Comparison of ENCODE assay signal across 13 cellular contexts in the genomic region with DNA sequence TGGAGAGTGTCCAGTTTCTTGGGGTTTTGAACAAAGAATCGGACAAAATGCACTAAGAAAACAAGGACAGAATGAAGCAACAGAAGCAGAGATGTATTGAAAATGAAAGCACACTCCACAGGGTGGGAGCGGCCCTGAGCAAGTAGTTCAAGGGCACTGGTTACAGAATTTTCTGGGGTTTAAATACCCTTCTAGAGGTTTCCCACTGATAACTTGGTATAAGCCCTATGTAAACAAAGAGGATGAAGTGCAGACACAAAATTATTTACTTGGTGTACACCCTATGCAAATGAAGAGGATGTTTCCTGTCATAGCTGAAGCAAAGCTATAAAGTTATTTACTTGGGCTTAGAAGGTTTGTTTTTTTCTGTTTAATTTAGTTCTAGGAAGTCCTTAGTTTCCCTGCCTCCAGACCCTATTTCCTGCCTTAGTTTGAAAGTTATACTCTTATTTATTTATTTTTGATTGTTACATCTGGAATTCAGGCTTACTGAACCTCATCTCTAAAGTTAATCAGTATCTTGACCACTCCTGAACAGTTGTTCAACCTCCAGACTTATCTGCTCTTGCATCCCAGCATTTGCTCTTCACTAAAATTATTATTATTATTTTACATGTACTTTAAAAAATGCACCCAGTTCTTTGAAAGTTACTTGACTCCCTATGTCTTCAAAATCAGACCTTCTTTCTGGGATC.
DNase-seq lines count a peak whose midpoint lies in the region; FAIRE-seq and TF ChIP-seq lines count a peak whose summit lies in the region.
"Had no signal": no experiment of that assay in that cellular context is flagged by ENCODE, and none has a peak within 500 bp of the region (broad histone marks: within the 10 kb centered on the region; RNA-seq: fewer than 3 reads in every experiment).

No MANE protein-coding gene starts in this region.

- POLR2A ChIA-PET in SK-N-SH (lab: Yijun Ruan, JAX), result no interaction called here

- H2AFZ ChIP-seq in SK-N-SH (ENCODE audit: low read depth), result peak overlapping the region; percentile 74
- peak overlapping the region; percentile 20 for H2AFZ ChIP-seq in fibroblast of lung (ENCODE audit: low read length)

- 0 out of 2 replicates have a peak, but pooled peaks cover 6% of the 10 kb centered on the region for H3K9me3 ChIP-seq in SK-N-SH
- no peaks in the 10 kb centered on the region for H3K9me3 ChIP-seq in fibroblast of lung (ENCODE audit: control insufficient read depth, insufficient read depth, low read depth, low read length)
- H3K9me3 ChIP-seq: tibial nerve had no signal

- CTCF ChIA-PET in SK-N-SH (lab: Yijun Ruan, JAX), result no interaction called here

- peak; percentile 97 for FAIRE-seq in A204.1 (lab: Jason Lieb, UNC)

- peak overlapping the region in 1 of 2 experiments; percentile 6; a peak in 1 of 4 replicates for H3K4me3 ChIP-seq in SK-N-SH (ENCODE audit: low read depth in 2 of 2, low read length in 1 of 2)
- H3K4me3 ChIP-seq in fibroblast of lung (replicated peaks in 1 of 4; ENCODE audit: control extremely low read depth in 1 of 4, insufficient read depth in 1 of 4, low read depth in 3 of 4, low read length in 4 of 4), result no peak overlapping the region
- H3K4me3 ChIP-seq: tibial nerve had no signal

- no peak for TF ChIP-seq RAD21 in SK-N-SH (IDR thresholded peaks at IDR 0.05; ENCODE audit: low read length)

- H3K36me3 ChIP-seq in SK-N-SH (replicated peaks in 1 of 2; ENCODE audit: control insufficient read depth in 1 of 2, insufficient read depth in 2 of 2, low read length in 1 of 2) (no peaks in the 10 kb centered on the region), fibroblast of lung (ENCODE audit: control insufficient read depth, insufficient read depth, low read length) (no peaks in the 10 kb centered on the region)
- H3K36me3 ChIP-seq: tibial nerve had no signal

- peak overlapping the region; percentile 57 for H3K4me2 ChIP-seq in SK-N-SH
- H3K4me2 ChIP-seq in fibroblast of lung (ENCODE audit: extremely low read depth, insufficient read depth, low read length), result peak overlapping the region; percentile 61

- H3K9me2 ChIP-seq in SK-N-SH, result no peaks in the 10 kb centered on the region

- H3K9ac ChIP-seq in SK-N-SH (peak overlapping the region; percentile 60), fibroblast of lung (ENCODE audit: insufficient read depth, low read length) (no peak overlapping the region)

- peaks cover 64% of the 10 kb centered on the region for H3F3A ChIP-seq in SK-N-SH (replicated peaks; ENCODE audit: insufficient read depth)

- H4K20me1 ChIP-seq in SK-N-SH (ENCODE audit: insufficient read depth) (no peaks in the 10 kb centered on the region), fibroblast of lung (ENCODE audit: control insufficient read depth, extremely low read depth, insufficient read depth, low read length) (no peaks in the 10 kb centered on the region)

- 51% methylated on average over 2 of the region's 2 CpGs for WGBS in SK-N-SH (ENCODE audit: low lambda C conversion rate)

- H3K27me3 ChIP-seq in SK-N-SH (ENCODE audit: insufficient read depth), result no peaks in the 10 kb centered on the region
- H3K27me3 ChIP-seq in fibroblast of lung (ENCODE audit: control insufficient read depth, insufficient read depth, low read length), result no peaks in the 10 kb centered on the region
- H3K27me3 ChIP-seq: tibial nerve had no signal

- H3K4me1 ChIP-seq in SK-N-SH (ENCODE audit: control insufficient read depth in 1 of 2, insufficient read depth in 2 of 2, low read depth in 1 of 2, low read length in 1 of 2) (peaks cover 0 to 35% of the 10 kb centered on the region in 2 experiments; a peak in 3 of 4 replicates), fibroblast of lung (ENCODE audit: control insufficient read depth, extremely low read depth, insufficient read depth, low read length) (peaks cover 12% of the 10 kb centered on the region)
- H3K4me1 ChIP-seq: tibial nerve had no signal

- DNase-seq in Daoy (ENCODE audit: low read depth), result peak; percentile 65
- DNase-seq in SK-N-SH, result no peak
- peak in 1 of 2 donors; percentile 38 for DNase-seq in fibroblast of lung (ENCODE audit: low read depth in 2 of 2)
- DNase-seq in islet precursor cell, result no peak
- DNase-seq in NCI-H1105 (lab: John Stamatoyannopoulos, UW), result no peak
- no peak for DNase-seq in stimulated activated CD8-positive, alpha-beta memory T cell treated with anti-CD3 and anti-CD28 coated beads, Interleukin-4, amount 100 ng/mL, for 48 hours
- no peak for DNase-seq in activated CD4-positive, alpha-beta T cell treated with anti-CD3 and anti-CD28 coated beads for 48 hours
- DNase-seq: activated CD8-positive, alpha-beta memory T cell treated with anti-CD3 and anti-CD28 coated beads for 24 hours; Caco-2; occipital lobe; Right ventricle myocardium superior had no signal

- TF ChIP-seq CTCF in SK-N-SH (IDR thresholded peaks at IDR 0.05) (no peak), fibroblast of lung (conservative IDR thresholded peaks at IDR 0.05 in 1 of 2, IDR thresholded peaks at IDR 0.05 in 1 of 2; ENCODE audit: low read depth in 1 of 2, low read length in 2 of 2) (no peak)

- no peaks in the 10 kb centered on the region; the same call in 1 of the 2 replicates for H3K79me2 ChIP-seq in SK-N-SH (ENCODE audit: insufficient read depth)
- H3K79me2 ChIP-seq in fibroblast of lung (ENCODE audit: control insufficient read depth, insufficient read depth, low read length), result no peaks in the 10 kb centered on the region

- H3K27ac ChIP-seq in SK-N-SH (ENCODE audit: low read depth in 2 of 2, low read length in 1 of 2) (peak overlapping the region; percentile 17 to 98; a peak in 3 of 4 replicates), fibroblast of lung (ENCODE audit: insufficient read depth, low read length) (no peak overlapping the region)
- H3K27ac ChIP-seq: tibial nerve had no signal

- no peak for TF ChIP-seq EP300 in SK-N-SH (IDR thresholded peaks at IDR 0.05; ENCODE audit: borderline replicate concordance in 1 of 2, low read depth in 1 of 2, low read length in 1 of 2)

TF ChIP-seq in SK-N-SH, 30 proteins besides CTCF, POLR2A, EP300 and RAD21 (continues in another document):
- TF ChIP-seq EZH2phosphoT487 (IDR thresholded peaks at IDR 0.05; ENCODE audit: borderline replicate concordance, low read depth), result no peak
- TF ChIP-seq SIN3A (IDR thresholded peaks at IDR 0.05; ENCODE audit: borderline replicate concordance, low read depth, low read length), result no peak
- TF ChIP-seq, protein P1, sequence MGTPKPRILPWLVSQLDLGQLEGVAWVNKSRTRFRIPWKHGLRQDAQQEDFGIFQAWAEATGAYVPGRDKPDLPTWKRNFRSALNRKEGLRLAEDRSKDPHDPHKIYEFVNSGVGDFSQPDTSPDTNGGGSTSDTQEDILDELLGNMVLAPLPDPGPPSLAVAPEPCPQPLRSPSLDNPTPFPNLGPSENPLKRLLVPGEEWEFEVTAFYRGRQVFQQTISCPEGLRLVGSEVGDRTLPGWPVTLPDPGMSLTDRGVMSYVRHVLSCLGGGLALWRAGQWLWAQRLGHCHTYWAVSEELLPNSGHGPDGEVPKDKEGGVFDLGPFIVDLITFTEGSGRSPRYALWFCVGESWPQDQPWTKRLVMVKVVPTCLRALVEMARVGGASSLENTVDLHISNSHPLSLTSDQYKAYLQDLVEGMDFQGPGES (IDR thresholded peaks at IDR 0.05; ENCODE audit: low read depth, low read length), result no peak
- TF ChIP-seq RXRA (IDR thresholded peaks at IDR 0.05; ENCODE audit: borderline replicate concordance, low read depth), result no peak
- no peak for TF ChIP-seq TCF12 (IDR thresholded peaks at IDR 0.05)
- TF ChIP-seq CHD2 (IDR thresholded peaks at IDR 0.05; ENCODE audit: low read length, partially characterized antibody), result no peak
- TF ChIP-seq GATA2 (CRISPR knock-in tag; IDR thresholded peaks at IDR 0.05), result no peak
- TF ChIP-seq, protein P2, sequence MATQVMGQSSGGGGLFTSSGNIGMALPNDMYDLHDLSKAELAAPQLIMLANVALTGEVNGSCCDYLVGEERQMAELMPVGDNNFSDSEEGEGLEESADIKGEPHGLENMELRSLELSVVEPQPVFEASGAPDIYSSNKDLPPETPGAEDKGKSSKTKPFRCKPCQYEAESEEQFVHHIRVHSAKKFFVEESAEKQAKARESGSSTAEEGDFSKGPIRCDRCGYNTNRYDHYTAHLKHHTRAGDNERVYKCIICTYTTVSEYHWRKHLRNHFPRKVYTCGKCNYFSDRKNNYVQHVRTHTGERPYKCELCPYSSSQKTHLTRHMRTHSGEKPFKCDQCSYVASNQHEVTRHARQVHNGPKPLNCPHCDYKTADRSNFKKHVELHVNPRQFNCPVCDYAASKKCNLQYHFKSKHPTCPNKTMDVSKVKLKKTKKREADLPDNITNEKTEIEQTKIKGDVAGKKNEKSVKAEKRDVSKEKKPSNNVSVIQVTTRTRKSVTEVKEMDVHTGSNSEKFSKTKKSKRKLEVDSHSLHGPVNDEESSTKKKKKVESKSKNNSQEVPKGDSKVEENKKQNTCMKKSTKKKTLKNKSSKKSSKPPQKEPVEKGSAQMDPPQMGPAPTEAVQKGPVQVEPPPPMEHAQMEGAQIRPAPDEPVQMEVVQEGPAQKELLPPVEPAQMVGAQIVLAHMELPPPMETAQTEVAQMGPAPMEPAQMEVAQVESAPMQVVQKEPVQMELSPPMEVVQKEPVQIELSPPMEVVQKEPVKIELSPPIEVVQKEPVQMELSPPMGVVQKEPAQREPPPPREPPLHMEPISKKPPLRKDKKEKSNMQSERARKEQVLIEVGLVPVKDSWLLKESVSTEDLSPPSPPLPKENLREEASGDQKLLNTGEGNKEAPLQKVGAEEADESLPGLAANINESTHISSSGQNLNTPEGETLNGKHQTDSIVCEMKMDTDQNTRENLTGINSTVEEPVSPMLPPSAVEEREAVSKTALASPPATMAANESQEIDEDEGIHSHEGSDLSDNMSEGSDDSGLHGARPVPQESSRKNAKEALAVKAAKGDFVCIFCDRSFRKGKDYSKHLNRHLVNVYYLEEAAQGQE (IDR thresholded peaks at IDR 0.05; ENCODE audit: low read depth, low read length), result no peak
- no peak for TF ChIP-seq RCOR1 (IDR thresholded peaks at IDR 0.05; ENCODE audit: low read length)
- TF ChIP-seq ELF1 (IDR thresholded peaks at IDR 0.05), result no peak
- TF ChIP-seq, protein P3, sequence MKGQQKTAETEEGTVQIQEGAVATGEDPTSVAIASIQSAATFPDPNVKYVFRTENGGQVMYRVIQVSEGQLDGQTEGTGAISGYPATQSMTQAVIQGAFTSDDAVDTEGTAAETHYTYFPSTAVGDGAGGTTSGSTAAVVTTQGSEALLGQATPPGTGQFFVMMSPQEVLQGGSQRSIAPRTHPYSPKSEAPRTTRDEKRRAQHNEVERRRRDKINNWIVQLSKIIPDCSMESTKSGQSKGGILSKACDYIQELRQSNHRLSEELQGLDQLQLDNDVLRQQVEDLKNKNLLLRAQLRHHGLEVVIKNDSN (IDR thresholded peaks at IDR 0.05; ENCODE audit: borderline replicate concordance, low read depth), result no peak
- no peak for TF ChIP-seq RFX5 (IDR thresholded peaks at IDR 0.05; ENCODE audit: low read length)
- TF ChIP-seq NFIC (IDR thresholded peaks at IDR 0.05; ENCODE audit: borderline replicate concordance), result no peak
- TF ChIP-seq MXI1 (IDR thresholded peaks at IDR 0.05; ENCODE audit: low read depth, low read length), result no peak
- TF ChIP-seq MEF2A (IDR thresholded peaks at IDR 0.05; ENCODE audit: borderline replicate concordance, low read depth), result no peak
- TF ChIP-seq TEAD4 (IDR thresholded peaks at IDR 0.05; ENCODE audit: borderline replicate concordance, insufficient read depth), result no peak
